ENCODE assay signal across 10 cellular contexts in the genomic region with DNA sequence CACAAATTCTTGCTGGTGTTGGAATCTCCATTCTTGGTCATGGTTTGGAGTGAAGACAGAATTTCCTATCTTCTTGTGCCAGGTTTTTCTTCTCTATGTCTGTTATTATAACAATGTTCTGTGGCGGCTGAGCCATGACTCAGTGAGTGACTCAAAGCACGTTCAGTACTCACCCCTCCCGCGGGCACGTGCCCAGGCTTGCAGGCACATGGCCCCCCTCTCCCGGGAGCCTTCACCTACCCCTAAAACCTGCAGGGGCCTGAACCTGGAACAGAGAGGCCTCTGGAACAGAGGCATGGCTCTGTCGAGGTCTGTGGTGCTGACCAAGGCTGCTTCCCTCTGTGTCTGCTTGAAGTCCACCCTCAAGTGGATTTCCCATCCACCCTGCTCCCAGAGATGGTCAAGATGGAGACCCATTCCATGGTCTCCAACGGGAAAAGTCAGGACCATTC. TPM values are rescaled to one million over a fixed set of nuclear protein-coding genes. Genes with fewer than 3 reads are reported as not detected.
DNase-seq lines count a peak whose midpoint lies in the region; ATAC-seq and TF ChIP-seq lines count a peak whose summit lies in the region.
"Had no signal": no experiment of that assay in that cellular context is flagged by ENCODE, and none has a peak within 500 bp of the region (broad histone marks: within the 10 kb centered on the region; RNA-seq: fewer than 3 reads in every experiment).

No MANE protein-coding gene starts in this region.

- no peaks in the 10 kb centered on the region for H3K36me3 ChIP-seq in uterus

- POLR2A ChIA-PET in activated CD4-positive, alpha-beta memory T cell treated with anti-CD3 and anti-CD28 coated beads for 36 hours (lab: Charles Lee) = no interaction called here
- POLR2A ChIA-PET in activated CD4-positive, alpha-beta memory T cell treated with anti-CD3 and anti-CD28 coated beads, Interleukin-2, amount 10 ng/mL, durations not matched to agents 7 days and 5 days (lab: Charles Lee) = no interaction called here

- no peaks in the 10 kb centered on the region for H3K9me3 ChIP-seq in uterus

- peaks cover 0 to 11% of the 10 kb centered on the region in 2 donors for H3K4me1 ChIP-seq in uterus

- peak overlapping the region; percentile 72 for H3K27ac ChIP-seq in cingulate gyrus (ENCODE audit: low read depth, low read length)
- H3K27ac ChIP-seq in uterus = peak overlapping the region; percentile 88 to 90
- H3K27ac ChIP-seq: C4-2B had no signal

- no peak overlapping the region for H3K4me3 ChIP-seq in uterus

- intact Hi-C loops in activated CD4-positive, alpha-beta memory T cell treated with anti-CD3 and anti-CD28 coated beads for 36 hours (cut with micrococcal nuclease) = no loop called here
- intact Hi-C loops in uterus (cut with DNase I; ENCODE audit: low total_unique reads) = no loop called here

- CTCF ChIA-PET in activated CD4-positive, alpha-beta memory T cell treated with anti-CD3 and anti-CD28 coated beads for 36 hours (lab: Charles Lee) = interaction anchor here (1.7 to 8.0 kb wide), 7 partner anchors 28 to 172 kb away, joined by 10 to 290 read pairs (median 33); partner anchors contain the start of genes ATRIP, CCDC51, PFKFB4 and PLXNB1
- CTCF ChIA-PET in activated CD4-positive, alpha-beta memory T cell treated with anti-CD3 and anti-CD28 coated beads, Interleukin-2, amount 10 ng/mL, durations not matched to agents 7 days and 5 days (lab: Charles Lee) = interaction anchor here (0.5 to 12.4 kb wide), 9 partner anchors 21 to 780 kb away, joined by 3 to 261 read pairs (median 12); partner anchors contain the start of genes CCDC51, PFKFB4 and TMA7

- TF ChIP-seq CTCF in uterus (IDR thresholded peaks at IDR 0.05) = no peak

- no peaks in the 10 kb centered on the region for H3K4me1 Mint-ChIP-seq in activated CD4-positive, alpha-beta memory T cell treated with anti-CD3 and anti-CD28 coated beads for 36 hours (ENCODE audit: low read depth)
- peaks cover 2% of the 10 kb centered on the region for H3K4me1 Mint-ChIP-seq in activated CD4-positive, alpha-beta memory T cell treated with anti-CD3 and anti-CD28 coated beads, Interleukin-2, amount 10 ng/mL, durations not matched to agents 7 days and 5 days

- no peak overlapping the region for H3K4me3 Mint-ChIP-seq in activated CD4-positive, alpha-beta memory T cell treated with anti-CD3 and anti-CD28 coated beads for 36 hours
- no peak overlapping the region for H3K4me3 Mint-ChIP-seq in activated CD4-positive, alpha-beta memory T cell treated with anti-CD3 and anti-CD28 coated beads, Interleukin-2, amount 10 ng/mL, durations not matched to agents 7 days and 5 days

- no peak for TF ChIP-seq POLR2A in uterus (IDR thresholded peaks at IDR 0.05)

- no peaks in the 10 kb centered on the region for H3K27me3 ChIP-seq in uterus

- peak; percentile 8 for DNase-seq in activated CD4-positive, alpha-beta memory T cell treated with anti-CD3 and anti-CD28 coated beads for 36 hours
- no peak for DNase-seq in activated CD4-positive, alpha-beta memory T cell treated with anti-CD3 and anti-CD28 coated beads, Interleukin-2, amount 10 ng/mL, durations not matched to agents 7 days and 5 days
- DNase-seq in lung microvascular endothelial cell (ENCODE audit: low read depth in 2 of 2) (peak; percentile 85), uterus (peak; percentile 88 to 95), germinal center (ENCODE audit: low spot score) (no peak), NCI-H1092 (lab: John Stamatoyannopoulos, UW) (no peak)
- DNase-seq: NCI-H2081 treated with DMSO at 0.1 percent for 48 hours had no signal

- no peaks in the 10 kb centered on the region for H3K36me3 Mint-ChIP-seq in activated CD4-positive, alpha-beta memory T cell treated with anti-CD3 and anti-CD28 coated beads for 36 hours
- H3K36me3 Mint-ChIP-seq in activated CD4-positive, alpha-beta memory T cell treated with anti-CD3 and anti-CD28 coated beads, Interleukin-2, amount 10 ng/mL, durations not matched to agents 7 days and 5 days (ENCODE audit: low read depth) = no peaks in the 10 kb centered on the region

- peaks cover 1% of the 10 kb centered on the region for H3K27me3 Mint-ChIP-seq in activated CD4-positive, alpha-beta memory T cell treated with anti-CD3 and anti-CD28 coated beads for 36 hours
- peaks cover 2% of the 10 kb centered on the region for H3K27me3 Mint-ChIP-seq in activated CD4-positive, alpha-beta memory T cell treated with anti-CD3 and anti-CD28 coated beads, Interleukin-2, amount 10 ng/mL, durations not matched to agents 7 days and 5 days

- H3K27ac Mint-ChIP-seq in activated CD4-positive, alpha-beta memory T cell treated with anti-CD3 and anti-CD28 coated beads for 36 hours = no peak overlapping the region
- H3K27ac Mint-ChIP-seq in activated CD4-positive, alpha-beta memory T cell treated with anti-CD3 and anti-CD28 coated beads, Interleukin-2, amount 10 ng/mL, durations not matched to agents 7 days and 5 days = no peak overlapping the region

- ATAC-seq in HG02763 (IDR thresholded peaks at IDR 0.05; ENCODE audit: unreplicated experiment) = no peak

- H3K9me3 Mint-ChIP-seq in activated CD4-positive, alpha-beta memory T cell treated with anti-CD3 and anti-CD28 coated beads for 36 hours = no peaks in the 10 kb centered on the region
- no peaks in the 10 kb centered on the region for H3K9me3 Mint-ChIP-seq in activated CD4-positive, alpha-beta memory T cell treated with anti-CD3 and anti-CD28 coated beads, Interleukin-2, amount 10 ng/mL, durations not matched to agents 7 days and 5 days

RNA-seq across cellular contexts. Expression of gene PLXNB1, which starts 27.6 kb away (rescaled TPM):
- 1 to 10 TPM; 3.2 to 3.8 TPM for total RNA-seq in activated CD4-positive, alpha-beta memory T cell treated with anti-CD3 and anti-CD28 coated beads for 36 hours
- 1 to 10 TPM; 1.7 to 1.9 TPM for total RNA-seq in activated CD4-positive, alpha-beta memory T cell treated with anti-CD3 and anti-CD28 coated beads, Interleukin-2, amount 10 ng/mL, durations not matched to agents 7 days and 5 days
- 16.1 and 17.0 TPM in 2 replicates for total RNA-seq in lung microvascular endothelial cell
- 100 to 1,000 TPM in 1 of 4 donors, 10 to 100 TPM in 3; 23.5 to 133 (median 60.9) TPM for total RNA-seq in uterus

RNA-seq across cellular contexts. Expression of gene FBXW12, which starts 30.3 kb away (rescaled TPM):
- total RNA-seq in activated CD4-positive, alpha-beta memory T cell treated with anti-CD3 and anti-CD28 coated beads for 36 hours = not detected
- not detected for total RNA-seq in activated CD4-positive, alpha-beta memory T cell treated with anti-CD3 and anti-CD28 coated beads, Interleukin-2, amount 10 ng/mL, durations not matched to agents 7 days and 5 days
- not detected in 2 replicates for total RNA-seq in lung microvascular endothelial cell
- under 1 TPM in 2 of 4 donors, not detected in 2; 0.37 to 0.55 TPM for total RNA-seq in uterus

RNA-seq across cellular contexts. Expression of gene CCDC51, which starts 37.6 kb away (rescaled TPM):
- total RNA-seq in activated CD4-positive, alpha-beta memory T cell treated with anti-CD3 and anti-CD28 coated beads for 36 hours = 10 to 100 TPM; 24.3 to 24.4 TPM
- 10 to 100 TPM; 14.9 to 17.5 TPM for total RNA-seq in activated CD4-positive, alpha-beta memory T cell treated with anti-CD3 and anti-CD28 coated beads, Interleukin-2, amount 10 ng/mL, durations not matched to agents 7 days and 5 days
- total RNA-seq in lung microvascular endothelial cell = 8.9 and 10.1 TPM in 2 replicates
- total RNA-seq in uterus = 10 to 100 TPM in 2 of 4 donors, 1 to 10 TPM in 2; 2.6 to 11.1 (median 7.8) TPM

RNA-seq across cellular contexts. Expression of gene TMA7, which starts 37.8 kb away (rescaled TPM):
- total RNA-seq in activated CD4-positive, alpha-beta memory T cell treated with anti-CD3 and anti-CD28 coated beads for 36 hours = 100 to 1,000 TPM; 318 to 323 TPM
- 100 to 1,000 TPM; 240 to 241 TPM for total RNA-seq in activated CD4-positive, alpha-beta memory T cell treated with anti-CD3 and anti-CD28 coated beads, Interleukin-2, amount 10 ng/mL, durations not matched to agents 7 days and 5 days
- 237 and 246 TPM in 2 replicates for total RNA-seq in lung microvascular endothelial cell
- 100 to 1,000 TPM in 3 of 4 donors, 10 to 100 TPM in 1; 94.8 to 195 (median 141) TPM for total RNA-seq in uterus

RNA-seq across cellular contexts. Expression of gene ATRIP, which starts 44.2 kb away (rescaled TPM):
- 10 to 100 TPM; 13.8 to 14.5 TPM for total RNA-seq in activated CD4-positive, alpha-beta memory T cell treated with anti-CD3 and anti-CD28 coated beads for 36 hours
- total RNA-seq in activated CD4-positive, alpha-beta memory T cell treated with anti-CD3 and anti-CD28 coated beads, Interleukin-2, amount 10 ng/mL, durations not matched to agents 7 days and 5 days = 10 to 100 TPM; 13.4 to 15.2 TPM
- 3.7 and 4.6 TPM in 2 replicates for total RNA-seq in lung microvascular endothelial cell
- 10 to 100 TPM in 1 of 4 donors, 1 to 10 TPM in 3; 5.3 to 11.5 (median 7.5) TPM for total RNA-seq in uterus

Comparison
In these comparisons a context has a peak if more than half of its experiments do, and no peak if none do; other contexts are left out.
1. DNase-seq: peak in activated CD4-positive, alpha-beta memory T cell treated with anti-CD3 and anti-CD28 coated beads for 36 hours (single experiment), lung microvascular endothelial cell (2 of 2) and uterus (2 of 2); none in activated CD4-positive, alpha-beta memory T cell treated with anti-CD3 and anti-CD28 coated beads, Interleukin-2, amount 10 ng/mL, durations not matched to agents 7 days and 5 days (single experiment), germinal center (single experiment) and NCI-H1092 (single experiment).